11 cellular contexts compared by ENCODE assay signal in the genomic region with DNA sequence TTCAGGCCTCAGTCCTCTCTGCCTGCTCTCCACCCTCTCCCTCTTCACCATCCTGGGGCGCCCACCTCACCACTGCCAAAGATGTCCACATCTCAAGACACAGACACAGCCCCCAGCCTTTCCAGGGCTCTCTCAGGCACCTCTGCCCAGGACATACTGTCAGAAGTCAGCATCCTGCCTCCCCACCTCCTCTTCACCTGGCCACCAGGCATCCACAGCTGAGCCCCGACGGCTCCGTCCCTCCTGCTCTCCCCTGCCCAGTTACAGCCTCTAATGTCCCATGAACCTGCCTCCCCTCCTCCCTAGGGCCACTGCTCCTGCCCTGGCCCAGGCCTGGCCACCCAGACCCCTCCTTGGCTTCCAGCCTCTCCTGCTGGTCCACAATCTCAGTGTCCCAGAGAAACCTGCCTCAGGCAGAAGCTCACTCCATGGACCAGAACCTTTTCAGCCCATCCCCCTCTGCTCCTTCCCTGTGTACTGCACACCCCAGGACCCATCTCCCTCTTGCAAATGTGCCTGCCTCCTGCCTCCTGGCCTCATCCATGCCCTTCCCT. TPM values are rescaled to one million over a fixed set of nuclear protein-coding genes. Genes with fewer than 3 reads are reported as not detected.
DNase-seq lines count a peak whose midpoint lies in the region; ATAC-seq and TF ChIP-seq lines count a peak whose summit lies in the region.
"Had no signal": no experiment of that assay in that cellular context is flagged by ENCODE, and none has a peak within 500 bp of the region (broad histone marks: within the 10 kb centered on the region; RNA-seq: fewer than 3 reads in every experiment).

No MANE protein-coding gene starts in this region.

- H3K27ac ChIP-seq in CD4-positive, alpha-beta memory T cell (ENCODE audit: low read depth, low read length) = peak overlapping the region; percentile 50
- H3K27ac ChIP-seq in coronary artery = peak overlapping the region; percentile 97 to 99

- ATAC-seq in HG02588 (IDR thresholded peaks at IDR 0.05; ENCODE audit: unreplicated experiment) (no peak), sciatic nerve (no peak)

- no peak for DNase-seq in CD4-positive, alpha-beta memory T cell
- no peak for DNase-seq in NT2/D1 (ENCODE audit: low read depth, low spot score)
- DNase-seq in coronary artery (ENCODE audit: low spot score) = no peak
- DNase-seq in progenitor cell of endocrine pancreas (ENCODE audit: low spot score, unreplicated experiment) = no peak
- DNase-seq in erythroblast (lab: John Stamatoyannopoulos, UW) = no peak
- no peak for DNase-seq in H7
- no peak for DNase-seq in sciatic nerve (ENCODE audit: low spot score)
- DNase-seq: midbrain; NCI-H1092; stimulated activated CD4-positive, alpha-beta T cell treated with anti-CD3 and anti-CD28 coated beads, Interleukin-2, amount 100 ng/mL, for 48 hours had no signal

- POLR2A ChIA-PET in CD4-positive, alpha-beta memory T cell (lab: Charles Lee; ENCODE audit: partially characterized antibody) = interaction anchor here (0.6 to 18.2 kb wide), 8 partner anchors 8 to 135 kb away, joined by 3 to 403 read pairs (median 4); a partner anchor contains a TSS

- H3K27me3 ChIP-seq in CD4-positive, alpha-beta memory T cell (ENCODE audit: insufficient read depth, low read length) = no peaks in the 10 kb centered on the region
- H3K27me3 ChIP-seq in NT2/D1 (ENCODE audit: insufficient read depth, insufficient read length) (no peaks in the 10 kb centered on the region), H7 (ENCODE audit: control insufficient read depth, insufficient read depth, low read length) (peaks cover 23% of the 10 kb centered on the region)

- H3K36me3 Mint-ChIP-seq in CD4-positive, alpha-beta memory T cell = peaks cover 10 to 13% of the 10 kb centered on the region in 2 donors
- no peaks in the 10 kb centered on the region for H3K36me3 Mint-ChIP-seq in progenitor cell of endocrine pancreas (ENCODE audit: insufficient read depth)

- peak overlapping the region; percentile 52 for H3K9ac ChIP-seq in NT2/D1 (ENCODE audit: insufficient read length, low read depth)

- no peaks in the 10 kb centered on the region for H3K9me3 Mint-ChIP-seq in CD4-positive, alpha-beta memory T cell
- H3K9me3 Mint-ChIP-seq in progenitor cell of endocrine pancreas (ENCODE audit: low read depth) = no peaks in the 10 kb centered on the region

- CTCF ChIA-PET in CD4-positive, alpha-beta memory T cell (lab: Charles Lee; ENCODE audit: partially characterized antibody) = interaction anchor here (1.0 to 4.4 kb wide), 5 partner anchors 11 to 32 kb away, joined by 3 to 20 read pairs (median 5); a partner anchor contains a TSS

- TF ChIP-seq CTCF in coronary artery (IDR thresholded peaks at IDR 0.05) = no peak
- TF ChIP-seq CTCF in progenitor cell of endocrine pancreas (IDR thresholded peaks at IDR 0.05; ENCODE audit: unreplicated experiment) = no peak

- H3K36me3 ChIP-seq in CD4-positive, alpha-beta memory T cell (ENCODE audit: insufficient read depth, low read length) = peaks cover 7% of the 10 kb centered on the region
- H3K36me3 ChIP-seq in NT2/D1 (ENCODE audit: insufficient read depth, insufficient read length, low read length) (no peaks in the 10 kb centered on the region), H7 (replicated peaks; ENCODE audit: control insufficient read depth, insufficient read depth, low read length) (no peaks in the 10 kb centered on the region)

- peak overlapping the region; percentile 48 to 94 (median 76) for H3K4me3 Mint-ChIP-seq in CD4-positive, alpha-beta memory T cell
- no peak overlapping the region for H3K4me3 Mint-ChIP-seq in progenitor cell of endocrine pancreas (ENCODE audit: low read depth)

- no peaks in the 10 kb centered on the region for H3K27me3 Mint-ChIP-seq in CD4-positive, alpha-beta memory T cell
- peaks cover 33% of the 10 kb centered on the region for H3K27me3 Mint-ChIP-seq in progenitor cell of endocrine pancreas

- H3K27ac Mint-ChIP-seq in CD4-positive, alpha-beta memory T cell = peak overlapping the region; percentile 82 to 97 (median 93)
- peak overlapping the region; percentile 82 for H3K27ac Mint-ChIP-seq in progenitor cell of endocrine pancreas

- intact Hi-C loops in CD4-positive, alpha-beta memory T cell (cut with micrococcal nuclease) = no loop called here
- intact Hi-C loops in sciatic nerve (cut with DNase I) = no loop called here

- TF ChIP-seq POLR2A in erythroblast (IDR thresholded peaks at IDR 0.05; ENCODE audit: low read length) = no peak

- H3K4me1 Mint-ChIP-seq in CD4-positive, alpha-beta memory T cell = peaks cover 41 to 75% (median 57%) of the 10 kb centered on the region in 4 donors
- peaks cover 21% of the 10 kb centered on the region for H3K4me1 Mint-ChIP-seq in progenitor cell of endocrine pancreas (ENCODE audit: low read depth)

- H3K4me3 ChIP-seq in CD4-positive, alpha-beta memory T cell (ENCODE audit: low read length in 2 of 2) = no peak overlapping the region
- H3K4me3 ChIP-seq in NT2/D1 (ENCODE audit: insufficient read length, low read depth) (no peak overlapping the region), coronary artery (no peak overlapping the region), H7 (ENCODE audit: insufficient read depth, low read depth, low read length) (no peak overlapping the region)

- no peaks in the 10 kb centered on the region for H3K9me3 ChIP-seq in CD4-positive, alpha-beta memory T cell (ENCODE audit: control insufficient read depth in 1 of 2, low read length in 2 of 2)
- no peaks in the 10 kb centered on the region for H3K9me3 ChIP-seq in NT2/D1 (ENCODE audit: insufficient read depth, low read length)

- peaks cover 75% of the 10 kb centered on the region for H3K4me1 ChIP-seq in CD4-positive, alpha-beta memory T cell (ENCODE audit: insufficient read depth, low read length)
- peaks cover 49% of the 10 kb centered on the region for H3K4me1 ChIP-seq in NT2/D1 (ENCODE audit: insufficient read depth, insufficient read length)

RNA-seq across cellular contexts. Expression of a gene that starts 3.2 kb away (rescaled TPM):
- total RNA-seq in CD4-positive, alpha-beta memory T cell = 100 to 1,000 TPM; 201 to 211 TPM
- 10 to 100 TPM in 1 of 2 donors, 1 to 10 TPM in 1; 9.0 to 23.6 TPM for polyA plus RNA-seq in CD4-positive, alpha-beta memory T cell
- total RNA-seq in progenitor cell of endocrine pancreas (55.3 and 57.7 TPM in 2 replicates), sciatic nerve (306 TPM)
- 3.9 and 5.7 TPM in 2 replicates for total RNA-seq in H7 (2014; rRNA removed; shearing (Covaris generic))

RNA-seq across cellular contexts. Expression of a gene that starts 15.4 kb away (rescaled TPM):
- 10 to 100 TPM; 24.6 to 27.5 TPM for total RNA-seq in CD4-positive, alpha-beta memory T cell
- polyA plus RNA-seq in CD4-positive, alpha-beta memory T cell = 10 to 100 TPM; 70.1 to 74.9 TPM
- total RNA-seq in progenitor cell of endocrine pancreas = 25.3 and 25.9 TPM in 2 replicates
- 88.1 and 89.1 TPM in 2 replicates for total RNA-seq in H7 (2014; rRNA removed; shearing (Covaris generic))
- 23.7 TPM for total RNA-seq in sciatic nerve

RNA-seq across cellular contexts. Expression of a gene that starts 17.4 kb away (rescaled TPM):
- 10 to 100 TPM; 68.9 to 71.4 TPM for total RNA-seq in CD4-positive, alpha-beta memory T cell
- polyA plus RNA-seq in CD4-positive, alpha-beta memory T cell = 100 to 1,000 TPM; 130 to 164 TPM
- 62.5 and 65.0 TPM in 2 replicates for total RNA-seq in progenitor cell of endocrine pancreas
- total RNA-seq in H7 (2014; rRNA removed; shearing (Covaris generic)) = 8.6 and 20.4 TPM in 2 replicates
- total RNA-seq in sciatic nerve = 44.1 TPM

RNA-seq across cellular contexts. Expression of a gene that starts 20.9 kb away (rescaled TPM):
- 100 to 1,000 TPM; 151 to 154 TPM for total RNA-seq in CD4-positive, alpha-beta memory T cell
- polyA plus RNA-seq in CD4-positive, alpha-beta memory T cell = 10 to 100 TPM in 1 of 2 donors, 1 to 10 TPM in 1; 8.9 to 25.2 TPM
- total RNA-seq in progenitor cell of endocrine pancreas (13.0 and 15.2 TPM in 2 replicates), sciatic nerve (149 TPM)
- 1.9 and 4.7 TPM in 2 replicates for total RNA-seq in H7 (2014; rRNA removed; shearing (Covaris generic))

RNA-seq across cellular contexts. Expression of a gene that starts 30.0 kb away (rescaled TPM):
- total RNA-seq in CD4-positive, alpha-beta memory T cell = 10 to 100 TPM; 72.5 to 81.3 TPM
- 10 to 100 TPM; 22.9 to 40.8 TPM for polyA plus RNA-seq in CD4-positive, alpha-beta memory T cell
- total RNA-seq in progenitor cell of endocrine pancreas = 61.4 and 66.3 TPM in 2 replicates
- 70.0 and 72.3 TPM in 2 replicates for total RNA-seq in H7 (2014; rRNA removed; shearing (Covaris generic))
- total RNA-seq in sciatic nerve = 64.0 TPM
